ENCODE assay signal across 8 cellular contexts in genomic region chr4:40916880-40917279, GRCh38.
DNase-seq lines count a peak whose midpoint lies in the region; ATAC-seq and TF ChIP-seq lines count a peak whose summit lies in the region.

No MANE protein-coding gene starts in this region.

- H3K9me3 Mint-ChIP-seq in activated T-cell treated with anti-CD3 and anti-CD28 coated beads, Interleukin-2, amount 50 U/mL, for 24 hours, result no peaks in the 10 kb centered on the region

- H3K36me3 Mint-ChIP-seq in activated T-cell treated with anti-CD3 and anti-CD28 coated beads, Interleukin-2, amount 50 U/mL, for 24 hours (ENCODE audit: low read depth), result no peaks in the 10 kb centered on the region

- H3K36me3 ChIP-seq in iPS DF 6.9 (ENCODE audit: control insufficient read depth, insufficient read depth, low read length) (no peaks in the 10 kb centered on the region), uterus (no peaks in the 10 kb centered on the region)

- no peak for DNase-seq in GM12864 (ENCODE audit: low read depth)
- DNase-seq in LoVo (ENCODE audit: low spot score), result peak; percentile 16
- DNase-seq in activated T-cell treated with anti-CD3 and anti-CD28 coated beads, Interleukin-2, amount 50 U/mL, for 24 hours, result peak; percentile 67
- DNase-seq in iPS DF 6.9 (ENCODE audit: low read depth, low spot score), result peak; percentile 72
- DNase-seq in stimulated activated CD8-positive, alpha-beta memory T cell treated with anti-CD3 and anti-CD28 coated beads, Interleukin-7, amount 100 ng/mL, for 24 hours (ENCODE audit: low read depth), result peak; percentile 12
- DNase-seq in uterus, result no peak
- no peak for DNase-seq in inferior parietal cortex (ENCODE audit: extremely low spot score)

- H3K27me3 Mint-ChIP-seq in activated T-cell treated with anti-CD3 and anti-CD28 coated beads, Interleukin-2, amount 50 U/mL, for 24 hours, result no peaks in the 10 kb centered on the region

- H3K4me1 ChIP-seq in iPS DF 6.9 (ENCODE audit: control insufficient read depth, insufficient read depth, low read length), result peaks cover 2% of the 10 kb centered on the region; the same call in 1 of the 2 replicates
- no peaks in the 10 kb centered on the region for H3K4me1 ChIP-seq in uterus

- no peak overlapping the region for H3K4me3 Mint-ChIP-seq in activated T-cell treated with anti-CD3 and anti-CD28 coated beads, Interleukin-2, amount 50 U/mL, for 24 hours

- H3K9me3 ChIP-seq in iPS DF 6.9 (ENCODE audit: control insufficient read depth, insufficient read depth, low read length) (no peaks in the 10 kb centered on the region), uterus (no peaks in the 10 kb centered on the region)

- TF ChIP-seq CTCF in GM12864 (IDR thresholded peaks at IDR 0.05; ENCODE audit: low read depth, low read length, missing control alignments), result peak; percentile 73
- TF ChIP-seq CTCF in uterus (IDR thresholded peaks at IDR 0.05), result no peak

- H3K4me3 ChIP-seq in GM12864 (ENCODE audit: low read depth, low read length) (no peak overlapping the region), iPS DF 6.9 (ENCODE audit: low read length) (no peak overlapping the region), uterus (no peak overlapping the region)

- TF ChIP-seq POLR2A in uterus (IDR thresholded peaks at IDR 0.05), result no peak

- no CpG with 5 or more reads among the region's 5 CpGs for WGBS in iPS DF 6.9 (ENCODE audit: insufficient coverage, insufficient read length)

- peaks cover 35% of the 10 kb centered on the region for H3K4me1 Mint-ChIP-seq in activated T-cell treated with anti-CD3 and anti-CD28 coated beads, Interleukin-2, amount 50 U/mL, for 24 hours (ENCODE audit: low read depth)

- H3K27ac Mint-ChIP-seq in activated T-cell treated with anti-CD3 and anti-CD28 coated beads, Interleukin-2, amount 50 U/mL, for 24 hours, result no peak overlapping the region

- intact Hi-C loops in uterus (cut with DNase I; ENCODE audit: low total_unique reads), result no loop called here

- H3K27me3 ChIP-seq in iPS DF 6.9 (ENCODE audit: control insufficient read depth, insufficient read depth, low read length) (no peaks in the 10 kb centered on the region), uterus (no peaks in the 10 kb centered on the region)

- H3K27ac ChIP-seq in iPS DF 6.9 (ENCODE audit: low read length) (no peak overlapping the region), uterus (no peak overlapping the region)

- peak; percentile 77 for ATAC-seq in GM21717 (IDR thresholded peaks at IDR 0.05; ENCODE audit: unreplicated experiment)

Comparison
In these comparisons a context has a peak if more than half of its experiments do, and no peak if none do; other contexts are left out.
1. DNase-seq: peak in LoVo (single experiment), activated T-cell treated with anti-CD3 and anti-CD28 coated beads, Interleukin-2, amount 50 U/mL, for 24 hours (single experiment), iPS DF 6.9 (single experiment) and stimulated activated CD8-positive, alpha-beta memory T cell treated with anti-CD3 and anti-CD28 coated beads, Interleukin-7, amount 100 ng/mL, for 24 hours (single experiment); none in GM12864 (single experiment), uterus (0 of 2) and inferior parietal cortex (single experiment).